1 cellular context compared by ENCODE assay signal in the genomic region with DNA sequence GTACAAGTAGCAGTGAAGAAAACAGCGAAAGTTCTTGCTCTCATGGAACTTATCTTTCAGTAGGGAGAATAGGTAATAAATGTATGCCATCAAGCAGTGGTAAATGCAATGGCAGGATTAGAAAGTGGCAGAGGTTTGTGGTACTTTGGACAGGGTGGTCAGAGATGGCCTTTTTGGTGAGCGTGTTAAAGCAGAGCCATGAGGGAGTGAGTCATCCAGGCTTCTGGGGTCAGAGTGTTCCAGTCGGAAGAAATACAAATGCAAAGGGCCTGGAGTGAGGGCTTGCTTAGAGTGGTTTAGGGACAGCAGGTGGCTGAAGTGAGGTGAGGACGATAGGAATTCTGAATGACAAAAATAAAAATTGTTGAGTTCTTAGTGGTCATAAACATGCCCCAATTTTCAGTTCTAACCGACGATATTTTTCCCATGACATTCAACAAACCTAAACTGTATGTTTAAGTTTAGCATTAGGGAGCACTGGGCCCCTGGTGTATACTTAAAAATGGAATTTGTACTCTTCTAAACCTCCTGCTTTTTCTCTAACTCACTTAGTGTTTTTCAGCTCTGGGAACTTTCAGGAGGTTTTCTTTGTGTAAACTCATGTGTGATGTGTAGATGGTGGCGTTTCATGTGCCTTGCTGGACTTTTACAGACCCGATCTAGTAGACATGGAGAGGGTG.
A peak's percentile ranks its signal among the peaks of the same experiment; 100 is the strongest.
TF ChIP-seq lines count a peak whose summit lies in the region.

No MANE protein-coding gene starts in this region.

TF ChIP-seq in HepG2, 621 proteins besides CTCF, POLR2A, EP300 and RAD21 (continued from another document and continues in another):
- TF ChIP-seq, protein P1, sequence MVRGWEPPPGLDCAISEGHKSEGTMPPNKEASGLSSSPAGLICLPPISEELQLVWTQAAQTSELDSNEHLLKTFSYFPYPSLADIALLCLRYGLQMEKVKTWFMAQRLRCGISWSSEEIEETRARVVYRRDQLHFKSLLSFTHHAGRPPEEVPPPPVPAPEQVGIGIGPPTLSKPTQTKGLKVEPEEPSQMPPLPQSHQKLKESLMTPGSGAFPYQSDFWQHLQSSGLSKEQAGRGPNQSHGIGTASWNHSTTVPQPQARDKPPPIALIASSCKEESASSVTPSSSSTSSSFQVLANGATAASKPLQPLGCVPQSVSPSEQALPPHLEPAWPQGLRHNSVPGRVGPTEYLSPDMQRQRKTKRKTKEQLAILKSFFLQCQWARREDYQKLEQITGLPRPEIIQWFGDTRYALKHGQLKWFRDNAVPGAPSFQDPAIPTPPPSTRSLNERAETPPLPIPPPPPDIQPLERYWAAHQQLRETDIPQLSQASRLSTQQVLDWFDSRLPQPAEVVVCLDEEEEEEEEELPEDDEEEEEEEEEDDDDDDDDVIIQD (CRISPR knock-in tag; IDR thresholded peaks at IDR 0.05; ENCODE audit: low read depth) = 0 out of 2 replicates have a peak, but pooled peaks have one; percentile 14
- TF ChIP-seq, protein P2, sequence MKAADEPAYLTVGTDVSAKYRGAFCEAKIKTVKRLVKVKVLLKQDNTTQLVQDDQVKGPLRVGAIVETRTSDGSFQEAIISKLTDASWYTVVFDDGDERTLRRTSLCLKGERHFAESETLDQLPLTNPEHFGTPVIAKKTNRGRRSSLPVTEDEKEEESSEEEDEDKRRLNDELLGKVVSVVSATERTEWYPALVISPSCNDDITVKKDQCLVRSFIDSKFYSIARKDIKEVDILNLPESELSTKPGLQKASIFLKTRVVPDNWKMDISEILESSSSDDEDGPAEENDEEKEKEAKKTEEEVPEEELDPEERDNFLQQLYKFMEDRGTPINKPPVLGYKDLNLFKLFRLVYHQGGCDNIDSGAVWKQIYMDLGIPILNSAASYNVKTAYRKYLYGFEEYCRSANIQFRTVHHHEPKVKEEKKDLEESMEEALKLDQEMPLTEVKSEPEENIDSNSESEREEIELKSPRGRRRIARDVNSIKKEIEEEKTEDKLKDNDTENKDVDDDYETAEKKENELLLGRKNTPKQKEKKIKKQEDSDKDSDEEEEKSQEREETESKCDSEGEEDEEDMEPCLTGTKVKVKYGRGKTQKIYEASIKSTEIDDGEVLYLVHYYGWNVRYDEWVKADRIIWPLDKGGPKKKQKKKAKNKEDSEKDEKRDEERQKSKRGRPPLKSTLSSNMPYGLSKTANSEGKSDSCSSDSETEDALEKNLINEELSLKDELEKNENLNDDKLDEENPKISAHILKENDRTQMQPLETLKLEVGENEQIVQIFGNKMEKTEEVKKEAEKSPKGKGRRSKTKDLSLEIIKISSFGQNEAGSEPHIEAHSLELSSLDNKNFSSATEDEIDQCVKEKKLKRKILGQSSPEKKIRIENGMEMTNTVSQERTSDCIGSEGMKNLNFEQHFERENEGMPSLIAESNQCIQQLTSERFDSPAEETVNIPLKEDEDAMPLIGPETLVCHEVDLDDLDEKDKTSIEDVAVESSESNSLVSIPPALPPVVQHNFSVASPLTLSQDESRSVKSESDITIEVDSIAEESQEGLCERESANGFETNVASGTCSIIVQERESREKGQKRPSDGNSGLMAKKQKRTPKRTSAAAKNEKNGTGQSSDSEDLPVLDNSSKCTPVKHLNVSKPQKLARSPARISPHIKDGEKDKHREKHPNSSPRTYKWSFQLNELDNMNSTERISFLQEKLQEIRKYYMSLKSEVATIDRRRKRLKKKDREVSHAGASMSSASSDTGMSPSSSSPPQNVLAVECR (CRISPR knock-in tag; IDR thresholded peaks at IDR 0.05; ENCODE audit: borderline replicate concordance) = no peak
- TF ChIP-seq AHR (CRISPR knock-in tag; IDR thresholded peaks at IDR 0.05) (no peak), ZNF451 (CRISPR knock-in tag; IDR thresholded peaks at IDR 0.05) (no peak), NCOA2 (CRISPR knock-in tag; IDR thresholded peaks at IDR 0.05) (no peak), ZNF225 (CRISPR knock-in tag; IDR thresholded peaks at IDR 0.05) (no peak), FOSL2 (CRISPR knock-in tag; IDR thresholded peaks at IDR 0.05) (peak; percentile 90), MYC (CRISPR knock-in tag; IDR thresholded peaks at IDR 0.05; ENCODE audit: borderline replicate concordance) (0 out of 2 replicates have a peak, but pooled peaks have one; percentile 40), MAFK (conservative IDR thresholded peaks at IDR 0.05 in 1 of 2, IDR thresholded peaks at IDR 0.05 in 1 of 2; ENCODE audit: low read length in 2 of 2) (no peak), KDM6A (CRISPR knock-in tag; IDR thresholded peaks at IDR 0.05; ENCODE audit: low read depth) (peak; percentile 54; the same call in 1 of the 2 replicates), ZNF850 (CRISPR knock-in tag; conservative IDR thresholded peaks at IDR 0.05) (no peak), ZBTB7B (CRISPR knock-in tag; IDR thresholded peaks at IDR 0.05) (no peak), ZNF672 (CRISPR knock-in tag; IDR thresholded peaks at IDR 0.05) (no peak), NCOR1 (IDR thresholded peaks at IDR 0.05; ENCODE audit: borderline replicate concordance, low read length) (0 out of 2 replicates have a peak, but pooled peaks have one; percentile 30), NRL (CRISPR knock-in tag; IDR thresholded peaks at IDR 0.05; ENCODE audit: borderline replicate concordance) (no peak), TP53 (CRISPR knock-in tag; conservative IDR thresholded peaks at IDR 0.05) (no peak), ZNF263 (CRISPR knock-in tag; IDR thresholded peaks at IDR 0.05) (peak; percentile 77), ZNF235 (CRISPR knock-in tag; IDR thresholded peaks at IDR 0.05; ENCODE audit: borderline replicate concordance) (no peak), ZNF367 (CRISPR knock-in tag; IDR thresholded peaks at IDR 0.05; ENCODE audit: borderline replicate concordance) (no peak), NAIF1 (CRISPR knock-in tag; IDR thresholded peaks at IDR 0.05; ENCODE audit: borderline replicate concordance) (no peak), SAP130 (CRISPR knock-in tag; IDR thresholded peaks at IDR 0.05; ENCODE audit: low read depth) (0 out of 2 replicates have a peak, but pooled peaks have one; percentile 14), JUND (CRISPR knock-in tag; IDR thresholded peaks at IDR 0.05) (peak; percentile 77; the same call in 1 of the 2 replicates), RFX1 (IDR thresholded peaks at IDR 0.05) (no peak), HNF4A (CRISPR knock-in tag; IDR thresholded peaks at IDR 0.05) (peak; percentile 32; the same call in 1 of the 2 replicates), NFE2L1 (CRISPR knock-in tag; IDR thresholded peaks at IDR 0.05; ENCODE audit: borderline replicate concordance) (no peak), SIX1 (CRISPR knock-in tag; IDR thresholded peaks at IDR 0.05; ENCODE audit: borderline replicate concordance) (no peak), ZNF605 (CRISPR knock-in tag; IDR thresholded peaks at IDR 0.05) (no peak), ZFX (CRISPR knock-in tag; IDR thresholded peaks at IDR 0.05; ENCODE audit: low read depth) (peak; percentile 40; the same call in 1 of the 2 replicates)
- TF ChIP-seq, protein P3, sequence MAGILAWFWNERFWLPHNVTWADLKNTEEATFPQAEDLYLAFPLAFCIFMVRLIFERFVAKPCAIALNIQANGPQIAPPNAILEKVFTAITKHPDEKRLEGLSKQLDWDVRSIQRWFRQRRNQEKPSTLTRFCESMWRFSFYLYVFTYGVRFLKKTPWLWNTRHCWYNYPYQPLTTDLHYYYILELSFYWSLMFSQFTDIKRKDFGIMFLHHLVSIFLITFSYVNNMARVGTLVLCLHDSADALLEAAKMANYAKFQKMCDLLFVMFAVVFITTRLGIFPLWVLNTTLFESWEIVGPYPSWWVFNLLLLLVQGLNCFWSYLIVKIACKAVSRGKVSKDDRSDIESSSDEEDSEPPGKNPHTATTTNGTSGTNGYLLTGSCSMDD (CRISPR knock-in tag; IDR thresholded peaks at IDR 0.05) = no peak
- TF ChIP-seq, protein P4, sequence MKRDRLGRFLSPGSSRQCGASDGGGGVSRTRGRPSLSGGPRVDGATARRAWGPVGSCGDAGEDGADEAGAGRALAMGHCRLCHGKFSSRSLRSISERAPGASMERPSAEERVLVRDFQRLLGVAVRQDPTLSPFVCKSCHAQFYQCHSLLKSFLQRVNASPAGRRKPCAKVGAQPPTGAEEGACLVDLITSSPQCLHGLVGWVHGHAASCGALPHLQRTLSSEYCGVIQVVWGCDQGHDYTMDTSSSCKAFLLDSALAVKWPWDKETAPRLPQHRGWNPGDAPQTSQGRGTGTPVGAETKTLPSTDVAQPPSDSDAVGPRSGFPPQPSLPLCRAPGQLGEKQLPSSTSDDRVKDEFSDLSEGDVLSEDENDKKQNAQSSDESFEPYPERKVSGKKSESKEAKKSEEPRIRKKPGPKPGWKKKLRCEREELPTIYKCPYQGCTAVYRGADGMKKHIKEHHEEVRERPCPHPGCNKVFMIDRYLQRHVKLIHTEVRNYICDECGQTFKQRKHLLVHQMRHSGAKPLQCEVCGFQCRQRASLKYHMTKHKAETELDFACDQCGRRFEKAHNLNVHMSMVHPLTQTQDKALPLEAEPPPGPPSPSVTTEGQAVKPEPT (CRISPR knock-in tag; IDR thresholded peaks at IDR 0.05; ENCODE audit: low read depth) = no peak
- TF ChIP-seq, protein P5, sequence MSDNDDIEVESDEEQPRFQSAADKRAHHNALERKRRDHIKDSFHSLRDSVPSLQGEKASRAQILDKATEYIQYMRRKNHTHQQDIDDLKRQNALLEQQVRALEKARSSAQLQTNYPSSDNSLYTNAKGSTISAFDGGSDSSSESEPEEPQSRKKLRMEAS (IDR thresholded peaks at IDR 0.05) = peak; percentile 45; the same call in 1 of the 2 replicates
- TF ChIP-seq, protein P6, sequence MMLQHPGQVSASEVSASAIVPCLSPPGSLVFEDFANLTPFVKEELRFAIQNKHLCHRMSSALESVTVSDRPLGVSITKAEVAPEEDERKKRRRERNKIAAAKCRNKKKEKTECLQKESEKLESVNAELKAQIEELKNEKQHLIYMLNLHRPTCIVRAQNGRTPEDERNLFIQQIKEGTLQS (CRISPR knock-in tag; IDR thresholded peaks at IDR 0.05) = 0 out of 2 replicates have a peak, but pooled peaks have one; percentile 43
- TF ChIP-seq, protein P7, sequence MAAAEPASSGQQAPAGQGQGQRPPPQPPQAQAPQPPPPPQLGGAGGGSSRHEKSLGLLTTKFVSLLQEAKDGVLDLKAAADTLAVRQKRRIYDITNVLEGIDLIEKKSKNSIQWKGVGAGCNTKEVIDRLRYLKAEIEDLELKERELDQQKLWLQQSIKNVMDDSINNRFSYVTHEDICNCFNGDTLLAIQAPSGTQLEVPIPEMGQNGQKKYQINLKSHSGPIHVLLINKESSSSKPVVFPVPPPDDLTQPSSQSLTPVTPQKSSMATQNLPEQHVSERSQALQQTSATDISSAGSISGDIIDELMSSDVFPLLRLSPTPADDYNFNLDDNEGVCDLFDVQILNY (CRISPR knock-in tag; conservative IDR thresholded peaks at IDR 0.05) = no peak
- TF ChIP-seq, protein P8, sequence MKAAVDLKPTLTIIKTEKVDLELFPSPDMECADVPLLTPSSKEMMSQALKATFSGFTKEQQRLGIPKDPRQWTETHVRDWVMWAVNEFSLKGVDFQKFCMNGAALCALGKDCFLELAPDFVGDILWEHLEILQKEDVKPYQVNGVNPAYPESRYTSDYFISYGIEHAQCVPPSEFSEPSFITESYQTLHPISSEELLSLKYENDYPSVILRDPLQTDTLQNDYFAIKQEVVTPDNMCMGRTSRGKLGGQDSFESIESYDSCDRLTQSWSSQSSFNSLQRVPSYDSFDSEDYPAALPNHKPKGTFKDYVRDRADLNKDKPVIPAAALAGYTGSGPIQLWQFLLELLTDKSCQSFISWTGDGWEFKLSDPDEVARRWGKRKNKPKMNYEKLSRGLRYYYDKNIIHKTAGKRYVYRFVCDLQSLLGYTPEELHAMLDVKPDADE (CRISPR knock-in tag; IDR thresholded peaks at IDR 0.05) = no peak
- TF ChIP-seq, protein P9, sequence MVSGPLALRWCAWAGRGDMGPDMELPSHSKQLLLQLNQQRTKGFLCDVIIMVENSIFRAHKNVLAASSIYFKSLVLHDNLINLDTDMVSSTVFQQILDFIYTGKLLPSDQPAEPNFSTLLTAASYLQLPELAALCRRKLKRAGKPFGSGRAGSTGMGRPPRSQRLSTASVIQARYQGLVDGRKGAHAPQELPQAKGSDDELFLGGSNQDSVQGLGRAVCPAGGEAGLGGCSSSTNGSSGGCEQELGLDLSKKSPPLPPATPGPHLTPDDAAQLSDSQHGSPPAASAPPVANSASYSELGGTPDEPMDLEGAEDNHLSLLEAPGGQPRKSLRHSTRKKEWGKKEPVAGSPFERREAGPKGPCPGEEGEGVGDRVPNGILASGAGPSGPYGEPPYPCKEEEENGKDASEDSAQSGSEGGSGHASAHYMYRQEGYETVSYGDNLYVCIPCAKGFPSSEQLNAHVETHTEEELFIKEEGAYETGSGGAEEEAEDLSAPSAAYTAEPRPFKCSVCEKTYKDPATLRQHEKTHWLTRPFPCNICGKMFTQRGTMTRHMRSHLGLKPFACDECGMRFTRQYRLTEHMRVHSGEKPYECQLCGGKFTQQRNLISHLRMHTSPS (CRISPR knock-in tag; IDR thresholded peaks at IDR 0.05; ENCODE audit: low read depth) = no peak
- TF ChIP-seq, protein P10, sequence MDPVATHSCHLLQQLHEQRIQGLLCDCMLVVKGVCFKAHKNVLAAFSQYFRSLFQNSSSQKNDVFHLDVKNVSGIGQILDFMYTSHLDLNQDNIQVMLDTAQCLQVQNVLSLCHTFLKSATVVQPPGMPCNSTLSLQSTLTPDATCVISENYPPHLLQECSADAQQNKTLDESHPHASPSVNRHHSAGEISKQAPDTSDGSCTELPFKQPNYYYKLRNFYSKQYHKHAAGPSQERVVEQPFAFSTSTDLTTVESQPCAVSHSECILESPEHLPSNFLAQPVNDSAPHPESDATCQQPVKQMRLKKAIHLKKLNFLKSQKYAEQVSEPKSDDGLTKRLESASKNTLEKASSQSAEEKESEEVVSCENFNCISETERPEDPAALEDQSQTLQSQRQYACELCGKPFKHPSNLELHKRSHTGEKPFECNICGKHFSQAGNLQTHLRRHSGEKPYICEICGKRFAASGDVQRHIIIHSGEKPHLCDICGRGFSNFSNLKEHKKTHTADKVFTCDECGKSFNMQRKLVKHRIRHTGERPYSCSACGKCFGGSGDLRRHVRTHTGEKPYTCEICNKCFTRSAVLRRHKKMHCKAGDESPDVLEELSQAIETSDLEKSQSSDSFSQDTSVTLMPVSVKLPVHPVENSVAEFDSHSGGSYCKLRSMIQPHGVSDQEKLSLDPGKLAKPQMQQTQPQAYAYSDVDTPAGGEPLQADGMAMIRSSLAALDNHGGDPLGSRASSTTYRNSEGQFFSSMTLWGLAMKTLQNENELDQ (CRISPR knock-in tag; IDR thresholded peaks at IDR 0.05; ENCODE audit: borderline replicate concordance) = no peak
